In genomic region chr7:99369767-99370353, GRCh38 we compare ENCODE assay signal across 15 cellular contexts. TPM values are rescaled to one million over a fixed set of nuclear protein-coding genes. Genes with fewer than 3 reads are reported as not detected.
DNase-seq lines count a peak whose midpoint lies in the region; ATAC-seq and TF ChIP-seq lines count a peak whose summit lies in the region.
"Had no signal": no experiment of that assay in that cellular context is flagged by ENCODE, and none has a peak within 500 bp of the region (broad histone marks: within the 10 kb centered on the region; RNA-seq: fewer than 3 reads in every experiment).

No MANE protein-coding gene starts in this region.

- no peak for TF ChIP-seq POLR2A in upper lobe of left lung (IDR thresholded peaks at IDR 0.05)

- peaks cover 9 to 34% (median 21%) of the 10 kb centered on the region in 4 donors for H3K36me3 ChIP-seq in upper lobe of left lung
- H3K36me3 ChIP-seq in HAP-1 (replicated peaks): peaks cover 16% of the 10 kb centered on the region

- no peak for ATAC-seq in activated naive CD8-positive, alpha-beta T cell treated with anti-CD3 and anti-CD28 coated beads, Interleukin-2, amount 10 ng/mL, durations not matched to agents 7 days and 5 days (ENCODE audit: low read depth)
- ATAC-seq in upper lobe of left lung (ENCODE audit: low FRiP score in 2 of 2) (no peak), HG02798 (IDR thresholded peaks at IDR 0.05; ENCODE audit: poor library complexity, unreplicated experiment) (no peak)
- ATAC-seq: PC-3 had no signal

- in situ Hi-C loops in HAP-1 (cut with MboI; ENCODE audit: low sequenced_read_pairs): no loop called here

- H3K27ac ChIP-seq in RWPE1: peak overlapping the region; percentile 97
- H3K27ac ChIP-seq in upper lobe of left lung: peak overlapping the region; percentile 68 to 74 (median 70)

- peaks cover 25% of the 10 kb centered on the region for H3K4me1 Mint-ChIP-seq in activated naive CD8-positive, alpha-beta T cell treated with anti-CD3 and anti-CD28 coated beads, Interleukin-2, amount 10 ng/mL, durations not matched to agents 7 days and 5 days
- peaks cover 22% of the 10 kb centered on the region for H3K4me1 Mint-ChIP-seq in activated naive CD8-positive, alpha-beta T cell treated with anti-CD3 and anti-CD28 coated beads for 36 hours

- TF ChIP-seq CTCF in RWPE1 (conservative IDR thresholded peaks at IDR 0.05; ENCODE audit: low read depth): no peak
- TF ChIP-seq CTCF in fibroblast of pulmonary artery (IDR thresholded peaks at IDR 0.05; ENCODE audit: low read length, missing control alignments): no peak
- TF ChIP-seq CTCF in upper lobe of left lung (IDR thresholded peaks at IDR 0.05): no peak

- H3K9me3 Mint-ChIP-seq in activated naive CD8-positive, alpha-beta T cell treated with anti-CD3 and anti-CD28 coated beads, Interleukin-2, amount 10 ng/mL, durations not matched to agents 7 days and 5 days: no peaks in the 10 kb centered on the region
- no peaks in the 10 kb centered on the region for H3K9me3 Mint-ChIP-seq in activated naive CD8-positive, alpha-beta T cell treated with anti-CD3 and anti-CD28 coated beads for 36 hours

- H3K27ac Mint-ChIP-seq in activated naive CD8-positive, alpha-beta T cell treated with anti-CD3 and anti-CD28 coated beads, Interleukin-2, amount 10 ng/mL, durations not matched to agents 7 days and 5 days: peak overlapping the region; percentile 45
- no peak overlapping the region for H3K27ac Mint-ChIP-seq in activated naive CD8-positive, alpha-beta T cell treated with anti-CD3 and anti-CD28 coated beads for 36 hours

- 58 to 64% methylated on average over 7 of the region's 7 CpGs for WGBS in upper lobe of left lung, 2 donors

- H3K4me3 Mint-ChIP-seq in activated naive CD8-positive, alpha-beta T cell treated with anti-CD3 and anti-CD28 coated beads, Interleukin-2, amount 10 ng/mL, durations not matched to agents 7 days and 5 days: peak overlapping the region; percentile 19
- H3K4me3 Mint-ChIP-seq in activated naive CD8-positive, alpha-beta T cell treated with anti-CD3 and anti-CD28 coated beads for 36 hours: no peak overlapping the region

- CTCF ChIA-PET in RWPE1 (lab: Yijun Ruan, JAX): interaction anchor here (0.6 kb wide), 1 partner anchor 51 kb away, joined by 7 read pairs; no protein-coding TSS in a partner anchor

- no peak overlapping the region for H3K4me3 ChIP-seq in fibroblast of pulmonary artery (replicated peaks; ENCODE audit: low read depth, low read length)
- H3K4me3 ChIP-seq in upper lobe of left lung: no peak overlapping the region
- H3K4me3 ChIP-seq in HAP-1: no peak overlapping the region

- no peak for TF ChIP-seq EP300 in upper lobe of left lung (IDR thresholded peaks at IDR 0.05)

- peaks cover 9 to 38% (median 21%) of the 10 kb centered on the region in 4 donors for H3K4me1 ChIP-seq in upper lobe of left lung
- no peaks in the 10 kb centered on the region; the same call in 1 of the 2 replicates for H3K4me1 ChIP-seq in HAP-1

- H3K27me3 ChIP-seq in upper lobe of left lung (no peaks in the 10 kb centered on the region), HAP-1 (ENCODE audit: low read depth) (no peaks in the 10 kb centered on the region)

- no peak for DNase-seq in activated naive CD8-positive, alpha-beta T cell treated with anti-CD3 and anti-CD28 coated beads, Interleukin-2, amount 10 ng/mL, durations not matched to agents 7 days and 5 days
- DNase-seq in activated naive CD8-positive, alpha-beta T cell treated with anti-CD3 and anti-CD28 coated beads for 36 hours: no peak
- DNase-seq in RWPE1 (ENCODE audit: low spot score) (no peak), fibroblast of pulmonary artery (ENCODE audit: low read depth) (peak; percentile 55), upper lobe of left lung (no peak), HAP-1 (ENCODE audit: low spot score in 2 of 2) (no peak), NCI-H1417 treated with DMSO at 0.1 percent for 48 hours (lab: John Stamatoyannopoulos, UW) (no peak)
- DNase-seq: islet precursor cell; MM.1S; NCI-H2227 treated with DMSO at 0.1 percent for 48 hours; PC-3; retina; stimulated activated CD4-positive, alpha-beta T cell treated with anti-CD3 and anti-CD28 coated beads, Interleukin-4, amount 100 ng/mL, for 4 hours; stimulated activated naive CD4-positive, alpha-beta T cell treated with Interleukin-2 at 50 U/mL for 16 hours had no signal

- peaks cover 2% of the 10 kb centered on the region for H3K27me3 Mint-ChIP-seq in activated naive CD8-positive, alpha-beta T cell treated with anti-CD3 and anti-CD28 coated beads, Interleukin-2, amount 10 ng/mL, durations not matched to agents 7 days and 5 days
- H3K27me3 Mint-ChIP-seq in activated naive CD8-positive, alpha-beta T cell treated with anti-CD3 and anti-CD28 coated beads for 36 hours: no peaks in the 10 kb centered on the region

- POLR2A ChIA-PET in activated naive CD8-positive, alpha-beta T cell treated with anti-CD3 and anti-CD28 coated beads, Interleukin-2, amount 10 ng/mL, durations not matched to agents 7 days and 5 days (lab: Charles Lee): interaction anchor here (0.7 to 1.5 kb wide), 3 partner anchors 39 to 228 kb away, joined by 3 to 4 read pairs (median 3); partner anchors contain the start of genes BUD31, PDAP1 and TMEM225B
- POLR2A ChIA-PET in RWPE1 (lab: Yijun Ruan, JAX; ENCODE audit: low non-redundant PET): interaction anchor here (0.6 to 0.7 kb wide), 2 partner anchors 10 to 25 kb away, joined by 4 to 5 read pairs; no protein-coding TSS in a partner anchor

- H3K9me3 ChIP-seq in upper lobe of left lung (no peaks in the 10 kb centered on the region), HAP-1 (no peaks in the 10 kb centered on the region)

- peaks cover 5% of the 10 kb centered on the region for H3K36me3 Mint-ChIP-seq in activated naive CD8-positive, alpha-beta T cell treated with anti-CD3 and anti-CD28 coated beads, Interleukin-2, amount 10 ng/mL, durations not matched to agents 7 days and 5 days
- peaks cover 11% of the 10 kb centered on the region for H3K36me3 Mint-ChIP-seq in activated naive CD8-positive, alpha-beta T cell treated with anti-CD3 and anti-CD28 coated beads for 36 hours

RNA-seq across cellular contexts. Expression of gene ARPC1B, which starts 4.7 kb away (rescaled TPM):
- total RNA-seq in activated naive CD8-positive, alpha-beta T cell treated with anti-CD3 and anti-CD28 coated beads, Interleukin-2, amount 10 ng/mL, durations not matched to agents 7 days and 5 days: 100 to 1,000 TPM; 318 to 319 TPM
- 100 to 1,000 TPM; 256 to 258 TPM for total RNA-seq in activated naive CD8-positive, alpha-beta T cell treated with anti-CD3 and anti-CD28 coated beads for 36 hours
- total RNA-seq in upper lobe of left lung: 100 to 1,000 TPM; 186 to 387 (median 304) TPM

RNA-seq across cellular contexts. Expression of gene PDAP1, which starts 38.5 kb away (rescaled TPM):
- total RNA-seq in activated naive CD8-positive, alpha-beta T cell treated with anti-CD3 and anti-CD28 coated beads, Interleukin-2, amount 10 ng/mL, durations not matched to agents 7 days and 5 days: 10 to 100 TPM; 87.1 to 93.5 TPM
- 100 to 1,000 TPM; 201 to 214 TPM for total RNA-seq in activated naive CD8-positive, alpha-beta T cell treated with anti-CD3 and anti-CD28 coated beads for 36 hours
- 10 to 100 TPM; 31.4 to 76.0 (median 67.4) TPM for total RNA-seq in upper lobe of left lung

RNA-seq across cellular contexts. Expression of gene BUD31, which starts 38.9 kb away (rescaled TPM):
- total RNA-seq in activated naive CD8-positive, alpha-beta T cell treated with anti-CD3 and anti-CD28 coated beads, Interleukin-2, amount 10 ng/mL, durations not matched to agents 7 days and 5 days: 10 to 100 TPM; 80.8 to 90.4 TPM
- total RNA-seq in activated naive CD8-positive, alpha-beta T cell treated with anti-CD3 and anti-CD28 coated beads for 36 hours: 100 to 1,000 TPM; 156 to 162 TPM
- total RNA-seq in upper lobe of left lung: 10 to 100 TPM; 48.8 to 85.7 (median 63.8) TPM

RNA-seq across cellular contexts. Expression of gene ARPC1A, which starts 44.2 kb away (rescaled TPM):
- total RNA-seq in activated naive CD8-positive, alpha-beta T cell treated with anti-CD3 and anti-CD28 coated beads, Interleukin-2, amount 10 ng/mL, durations not matched to agents 7 days and 5 days: 10 to 100 TPM; 50.6 to 53.5 TPM
- 10 to 100 TPM; 55.0 to 55.9 TPM for total RNA-seq in activated naive CD8-positive, alpha-beta T cell treated with anti-CD3 and anti-CD28 coated beads for 36 hours
- total RNA-seq in upper lobe of left lung: 100 to 1,000 TPM in 5 of 6 donors, 10 to 100 TPM in 1; 81.7 to 129 (median 122) TPM
